ENCODE assay signal across 20 cellular contexts in genomic region chr1:101124405-101124804, GRCh38.
"Had no signal": no experiment of that assay in that cellular context is flagged by ENCODE, and none has a peak within 500 bp of the region (broad histone marks: within the 10 kb centered on the region; RNA-seq: fewer than 3 reads in every experiment).

No MANE protein-coding gene starts in this region.

- H3K36me3 ChIP-seq: cardiac muscle cell, thoracic aorta, upper lobe of left lung had no signal

- H3K9me3 Mint-ChIP-seq: activated B cell treated with CpG ODN at 0.5 μM for 24 hours; activated T-cell treated with anti-CD3 and anti-CD28 coated beads, Interleukin-2, amount 50 U/mL, for 4 hours; neural crest cell had no signal

- ATAC-seq: activated CD4-positive, alpha-beta T cell treated with anti-CD3 and anti-CD28 coated beads for 36 hours; activated T-cell treated with anti-CD3 and anti-CD28 coated beads, Interleukin-2, amount 50 U/mL, for 4 hours; left colon had no signal

- H3K27ac ChIP-seq: cardiac muscle cell, thoracic aorta, upper lobe of left lung had no signal

- H3K27me3 Mint-ChIP-seq: activated B cell treated with CpG ODN at 0.5 μM for 24 hours; activated CD4-positive, alpha-beta T cell treated with anti-CD3 and anti-CD28 coated beads for 36 hours had no signal

- H3K9me3 ChIP-seq: thoracic aorta, upper lobe of left lung had no signal

- H3K27ac Mint-ChIP-seq: activated B cell treated with CpG ODN at 0.5 μM for 24 hours; activated CD4-positive, alpha-beta T cell treated with anti-CD3 and anti-CD28 coated beads for 36 hours; activated T-helper 2 cell treated with anti-CD3 and anti-CD28 coated beads, Interferon-gamma antibody, Interleukin-2, Interleukin-4, amounts not matched to agents 10 μg/mL and 5 μg/mL and 100 μg/mL, durations not matched to agents 14 hours and 24 hours and 36 hours had no signal

- H3K27me3 ChIP-seq: cardiac muscle cell, upper lobe of left lung had no signal

- DNase-seq: activated B cell treated with CpG ODN at 0.5 μM for 24 hours; activated CD4-positive, alpha-beta T cell treated with anti-CD3 and anti-CD28 coated beads for 36 hours; activated CD4-positive, alpha-beta T cell treated with anti-CD3 and anti-CD28 coated beads, Interleukin-2, amount 50 U/mL, for 4 hours; activated CD8-positive, alpha-beta memory T cell treated with anti-CD3 and anti-CD28 coated beads for 24 hours; activated CD8-positive, alpha-beta memory T cell treated with anti-CD3 and anti-CD28 coated beads, Interleukin-2, amount 50 U/mL, for 4 hours; activated naive CD4-positive, alpha-beta T cell; activated T-cell treated with anti-CD3 and anti-CD28 coated beads, Interleukin-2, amount 50 U/mL, for 4 hours; foreskin fibroblast; left colon; mesenchymal stem cell; occipital lobe; stimulated activated CD4-positive, alpha-beta T cell treated with anti-CD3 and anti-CD28 coated beads, Interleukin-2, amount 100 ng/mL, for 48 hours; stimulated activated naive CD4-positive, alpha-beta T cell treated with Interleukin-2 at 50 U/mL for 16 hours; T-helper 1 cell; T1000; upper lobe of left lung had no signal

- H3K4me3 Mint-ChIP-seq: activated B cell treated with CpG ODN at 0.5 μM for 24 hours; activated CD4-positive, alpha-beta T cell treated with anti-CD3 and anti-CD28 coated beads for 36 hours; activated T-cell treated with anti-CD3 and anti-CD28 coated beads, Interleukin-2, amount 50 U/mL, for 4 hours; neural crest cell had no signal

- H3K4me3 ChIP-seq: cardiac muscle cell, thoracic aorta, upper lobe of left lung had no signal
